In genomic region chr3:192851821-192852352, GRCh38 we compare ENCODE assay signal across 1 cellular context.
TF ChIP-seq lines count a peak whose summit lies in the region.

No MANE protein-coding gene starts in this region.

TF ChIP-seq in HepG2, 621 proteins besides CTCF, POLR2A, EP300 and RAD21 (continued from another document and continues in another):
- TF ChIP-seq TERF1 (CRISPR knock-in tag; IDR thresholded peaks at IDR 0.05) (no peak), AFF4 (CRISPR knock-in tag; IDR thresholded peaks at IDR 0.05) (no peak), SNAI1 (CRISPR knock-in tag; IDR thresholded peaks at IDR 0.05; ENCODE audit: borderline replicate concordance) (no peak), RFX3 (CRISPR knock-in tag; IDR thresholded peaks at IDR 0.05) (0 out of 2 replicates have a peak, but pooled peaks have one; percentile 32), ZBTB20 (CRISPR knock-in tag; IDR thresholded peaks at IDR 0.05; ENCODE audit: borderline replicate concordance, low read depth) (no peak), PHF20 (CRISPR knock-in tag; IDR thresholded peaks at IDR 0.05) (no peak), ZNF879 (CRISPR knock-in tag; IDR thresholded peaks at IDR 0.05) (no peak), MEIS2 (CRISPR knock-in tag; IDR thresholded peaks at IDR 0.05) (no peak), ZNF562 (CRISPR knock-in tag; IDR thresholded peaks at IDR 0.05; ENCODE audit: borderline replicate concordance) (no peak), CEBPG (CRISPR knock-in tag; IDR thresholded peaks at IDR 0.05) (no peak), UBTF (CRISPR knock-in tag; IDR thresholded peaks at IDR 0.05) (no peak), FOXJ3 (CRISPR knock-in tag; IDR thresholded peaks at IDR 0.05; ENCODE audit: borderline replicate concordance) (peak; percentile 71; the same call in 1 of the 2 replicates), TCF7 (IDR thresholded peaks at IDR 0.05; ENCODE audit: low read depth) (0 out of 2 replicates have a peak, but pooled peaks have one; percentile 28), ZNF570 (CRISPR knock-in tag; IDR thresholded peaks at IDR 0.05; ENCODE audit: borderline replicate concordance) (no peak), MBD4 (IDR thresholded peaks at IDR 0.05; ENCODE audit: borderline replicate concordance, low read length) (peak; percentile 80; the same call in 1 of the 2 replicates), POGZ (CRISPR knock-in tag; IDR thresholded peaks at IDR 0.05) (no peak), ZNF292 (CRISPR knock-in tag; IDR thresholded peaks at IDR 0.05; ENCODE audit: borderline replicate concordance, low read depth) (no peak), SP2 (CRISPR knock-in tag; IDR thresholded peaks at IDR 0.05) (no peak), SOX5 (CRISPR knock-in tag; IDR thresholded peaks at IDR 0.05; ENCODE audit: borderline replicate concordance) (peak; percentile 71; the same call in 1 of the 2 replicates), KAT2B (IDR thresholded peaks at IDR 0.05; ENCODE audit: borderline replicate concordance, low read depth, low read length) (no peak), SP4 (CRISPR knock-in tag; IDR thresholded peaks at IDR 0.05) (no peak), PAF1 (CRISPR knock-in tag; IDR thresholded peaks at IDR 0.05) (no peak)
- TF ChIP-seq, protein P1, sequence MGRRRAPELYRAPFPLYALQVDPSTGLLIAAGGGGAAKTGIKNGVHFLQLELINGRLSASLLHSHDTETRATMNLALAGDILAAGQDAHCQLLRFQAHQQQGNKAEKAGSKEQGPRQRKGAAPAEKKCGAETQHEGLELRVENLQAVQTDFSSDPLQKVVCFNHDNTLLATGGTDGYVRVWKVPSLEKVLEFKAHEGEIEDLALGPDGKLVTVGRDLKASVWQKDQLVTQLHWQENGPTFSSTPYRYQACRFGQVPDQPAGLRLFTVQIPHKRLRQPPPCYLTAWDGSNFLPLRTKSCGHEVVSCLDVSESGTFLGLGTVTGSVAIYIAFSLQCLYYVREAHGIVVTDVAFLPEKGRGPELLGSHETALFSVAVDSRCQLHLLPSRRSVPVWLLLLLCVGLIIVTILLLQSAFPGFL (CRISPR knock-in tag; IDR thresholded peaks at IDR 0.05): no peak
- TF ChIP-seq, protein P2, sequence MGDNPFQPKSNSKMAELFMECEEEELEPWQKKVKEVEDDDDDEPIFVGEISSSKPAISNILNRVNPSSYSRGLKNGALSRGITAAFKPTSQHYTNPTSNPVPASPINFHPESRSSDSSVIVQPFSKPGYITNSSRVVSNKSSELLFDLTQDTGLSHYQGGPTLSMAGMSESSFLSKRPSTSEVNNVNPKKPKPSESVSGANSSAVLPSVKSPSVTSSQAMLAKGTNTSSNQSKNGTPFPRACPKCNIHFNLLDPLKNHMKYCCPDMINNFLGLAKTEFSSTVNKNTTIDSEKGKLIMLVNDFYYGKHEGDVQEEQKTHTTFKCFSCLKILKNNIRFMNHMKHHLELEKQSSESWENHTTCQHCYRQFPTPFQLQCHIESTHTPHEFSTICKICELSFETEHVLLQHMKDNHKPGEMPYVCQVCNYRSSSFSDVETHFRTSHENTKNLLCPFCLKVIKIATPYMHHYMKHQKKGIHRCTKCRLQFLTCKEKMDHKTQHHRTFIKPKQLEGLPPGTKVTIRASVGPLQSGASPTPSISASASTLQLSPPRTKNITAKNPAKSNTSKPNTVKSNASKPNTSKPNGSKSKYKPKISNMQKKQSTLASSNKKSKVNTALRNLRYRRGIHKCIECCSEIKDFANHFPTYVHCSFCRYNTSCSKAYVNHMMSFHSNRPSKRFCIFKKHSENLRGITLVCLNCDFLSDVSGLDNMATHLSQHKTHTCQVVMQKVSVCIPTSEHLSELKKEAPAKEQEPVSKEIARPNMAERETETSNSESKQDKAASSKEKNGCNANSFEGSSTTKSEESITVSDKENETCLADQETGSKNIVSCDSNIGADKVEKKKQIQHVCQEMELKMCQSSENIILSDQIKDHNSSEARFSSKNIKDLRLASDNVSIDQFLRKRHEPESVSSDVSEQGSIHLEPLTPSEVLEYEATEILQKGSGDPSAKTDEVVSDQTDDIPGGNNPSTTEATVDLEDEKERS (CRISPR knock-in tag; IDR thresholded peaks at IDR 0.05): no peak
- TF ChIP-seq, protein P3, sequence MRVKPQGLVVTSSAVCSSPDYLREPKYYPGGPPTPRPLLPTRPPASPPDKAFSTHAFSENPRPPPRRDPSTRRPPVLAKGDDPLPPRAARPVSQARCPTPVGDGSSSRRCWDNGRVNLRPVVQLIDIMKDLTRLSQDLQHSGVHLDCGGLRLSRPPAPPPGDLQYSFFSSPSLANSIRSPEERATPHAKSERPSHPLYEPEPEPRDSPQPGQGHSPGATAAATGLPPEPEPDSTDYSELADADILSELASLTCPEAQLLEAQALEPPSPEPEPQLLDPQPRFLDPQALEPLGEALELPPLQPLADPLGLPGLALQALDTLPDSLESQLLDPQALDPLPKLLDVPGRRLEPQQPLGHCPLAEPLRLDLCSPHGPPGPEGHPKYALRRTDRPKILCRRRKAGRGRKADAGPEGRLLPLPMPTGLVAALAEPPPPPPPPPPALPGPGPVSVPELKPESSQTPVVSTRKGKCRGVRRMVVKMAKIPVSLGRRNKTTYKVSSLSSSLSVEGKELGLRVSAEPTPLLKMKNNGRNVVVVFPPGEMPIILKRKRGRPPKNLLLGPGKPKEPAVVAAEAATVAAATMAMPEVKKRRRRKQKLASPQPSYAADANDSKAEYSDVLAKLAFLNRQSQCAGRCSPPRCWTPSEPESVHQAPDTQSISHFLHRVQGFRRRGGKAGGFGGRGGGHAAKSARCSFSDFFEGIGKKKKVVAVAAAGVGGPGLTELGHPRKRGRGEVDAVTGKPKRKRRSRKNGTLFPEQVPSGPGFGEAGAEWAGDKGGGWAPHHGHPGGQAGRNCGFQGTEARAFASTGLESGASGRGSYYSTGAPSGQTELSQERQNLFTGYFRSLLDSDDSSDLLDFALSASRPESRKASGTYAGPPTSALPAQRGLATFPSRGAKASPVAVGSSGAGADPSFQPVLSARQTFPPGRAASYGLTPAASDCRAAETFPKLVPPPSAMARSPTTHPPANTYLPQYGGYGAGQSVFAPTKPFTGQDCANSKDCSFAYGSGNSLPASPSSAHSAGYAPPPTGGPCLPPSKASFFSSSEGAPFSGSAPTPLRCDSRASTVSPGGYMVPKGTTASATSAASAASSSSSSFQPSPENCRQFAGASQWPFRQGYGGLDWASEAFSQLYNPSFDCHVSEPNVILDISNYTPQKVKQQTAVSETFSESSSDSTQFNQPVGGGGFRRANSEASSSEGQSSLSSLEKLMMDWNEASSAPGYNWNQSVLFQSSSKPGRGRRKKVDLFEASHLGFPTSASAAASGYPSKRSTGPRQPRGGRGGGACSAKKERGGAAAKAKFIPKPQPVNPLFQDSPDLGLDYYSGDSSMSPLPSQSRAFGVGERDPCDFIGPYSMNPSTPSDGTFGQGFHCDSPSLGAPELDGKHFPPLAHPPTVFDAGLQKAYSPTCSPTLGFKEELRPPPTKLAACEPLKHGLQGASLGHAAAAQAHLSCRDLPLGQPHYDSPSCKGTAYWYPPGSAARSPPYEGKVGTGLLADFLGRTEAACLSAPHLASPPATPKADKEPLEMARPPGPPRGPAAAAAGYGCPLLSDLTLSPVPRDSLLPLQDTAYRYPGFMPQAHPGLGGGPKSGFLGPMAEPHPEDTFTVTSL (CRISPR knock-in tag; IDR thresholded peaks at IDR 0.05; ENCODE audit: borderline replicate concordance): peak; percentile 53; the same call in 1 of the 2 replicates
- TF ChIP-seq, protein P4, sequence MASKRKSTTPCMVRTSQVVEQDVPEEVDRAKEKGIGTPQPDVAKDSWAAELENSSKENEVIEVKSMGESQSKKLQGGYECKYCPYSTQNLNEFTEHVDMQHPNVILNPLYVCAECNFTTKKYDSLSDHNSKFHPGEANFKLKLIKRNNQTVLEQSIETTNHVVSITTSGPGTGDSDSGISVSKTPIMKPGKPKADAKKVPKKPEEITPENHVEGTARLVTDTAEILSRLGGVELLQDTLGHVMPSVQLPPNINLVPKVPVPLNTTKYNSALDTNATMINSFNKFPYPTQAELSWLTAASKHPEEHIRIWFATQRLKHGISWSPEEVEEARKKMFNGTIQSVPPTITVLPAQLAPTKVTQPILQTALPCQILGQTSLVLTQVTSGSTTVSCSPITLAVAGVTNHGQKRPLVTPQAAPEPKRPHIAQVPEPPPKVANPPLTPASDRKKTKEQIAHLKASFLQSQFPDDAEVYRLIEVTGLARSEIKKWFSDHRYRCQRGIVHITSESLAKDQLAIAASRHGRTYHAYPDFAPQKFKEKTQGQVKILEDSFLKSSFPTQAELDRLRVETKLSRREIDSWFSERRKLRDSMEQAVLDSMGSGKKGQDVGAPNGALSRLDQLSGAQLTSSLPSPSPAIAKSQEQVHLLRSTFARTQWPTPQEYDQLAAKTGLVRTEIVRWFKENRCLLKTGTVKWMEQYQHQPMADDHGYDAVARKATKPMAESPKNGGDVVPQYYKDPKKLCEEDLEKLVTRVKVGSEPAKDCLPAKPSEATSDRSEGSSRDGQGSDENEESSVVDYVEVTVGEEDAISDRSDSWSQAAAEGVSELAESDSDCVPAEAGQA (IDR thresholded peaks at IDR 0.05; ENCODE audit: low read depth): no peak
- TF ChIP-seq, protein P4 (CRISPR knock-in tag; IDR thresholded peaks at IDR 0.05; ENCODE audit: borderline replicate concordance): no peak
